ENCODE assay signal across 9 cellular contexts in genomic region chr1:36088577-36089392, GRCh38. TPM values are rescaled to one million over a fixed set of nuclear protein-coding genes. Genes with fewer than 3 reads are reported as not detected.
DNase-seq lines count a peak whose midpoint lies in the region; ATAC-seq, FAIRE-seq and TF ChIP-seq lines count a peak whose summit lies in the region.
"Had no signal": no experiment of that assay in that cellular context is flagged by ENCODE, and none has a peak within 500 bp of the region (broad histone marks: within the 10 kb centered on the region; RNA-seq: fewer than 3 reads in every experiment).

TSS of gene ADPRS (plus strand) at chr1:36088892. CDS start at chr1:36088905, 13 bp downstream.

- 0 to 1% (median 0%) methylated on average over 54 to 84 of the region's 84 CpGs for WGBS in small intestine, 3 donors

- no peak for FAIRE-seq in small intestine (lab: Jason Lieb, UNC)
- FAIRE-seq: TTC549 had no signal

- H3K27ac ChIP-seq in WERI-Rb-1 = peak within 1 kb of the TSS; percentile 69
- H3K27ac ChIP-seq in breast epithelium = peak within 1 kb of the TSS; percentile 87 to 92
- peak within 1 kb of the TSS; percentile 83 to 94 for H3K27ac ChIP-seq in small intestine (ENCODE audit: low read depth in 1 of 2, low read length in 1 of 2)

- peak; percentile 69 for ATAC-seq in GM18873 (IDR thresholded peaks at IDR 0.05; ENCODE audit: low FRiP score, unreplicated experiment)
- peak; percentile 79 for ATAC-seq in HG03135 (IDR thresholded peaks at IDR 0.05; ENCODE audit: unreplicated experiment)

- peak; percentile 94 for TF ChIP-seq CTCF in WERI-Rb-1 (IDR thresholded peaks at IDR 0.05; ENCODE audit: low read depth, low read length)
- peak; percentile 92 to 99 (median 99) for TF ChIP-seq CTCF in breast epithelium (IDR thresholded peaks at IDR 0.05)

- H3K36me3 ChIP-seq in WERI-Rb-1 (peaks cover 36% of the 10 kb centered on the region), breast epithelium (no peaks in the 10 kb centered on the region), small intestine (ENCODE audit: control insufficient read depth in 2 of 2, insufficient read depth in 2 of 2, low read length in 2 of 2) (peaks cover 7 to 8% of the 10 kb centered on the region in 2 donors)

- H3K9me3 ChIP-seq in WERI-Rb-1 (ENCODE audit: severe bottlenecking) = no peaks in the 10 kb centered on the region
- no peaks in the 10 kb centered on the region for H3K9me3 ChIP-seq in breast epithelium
- no peaks in the 10 kb centered on the region for H3K9me3 ChIP-seq in small intestine (ENCODE audit: control insufficient read depth, low read depth)

- H3K4me3 ChIP-seq in WERI-Rb-1 (ENCODE audit: low read depth, low read length) (peak within 1 kb of the TSS; percentile 69), breast epithelium (peak within 1 kb of the TSS; percentile 84 to 99 (median 96)), small intestine (ENCODE audit: low read depth in 1 of 2, low read length in 2 of 2) (peak within 1 kb of the TSS; percentile 84 to 89)

- H3K4me1 ChIP-seq in breast epithelium (peaks cover 12 to 15% of the 10 kb centered on the region in 2 donors), small intestine (ENCODE audit: control insufficient read depth in 2 of 2, insufficient read depth in 1 of 2, low read depth in 1 of 2, low read length in 1 of 2) (peaks cover 0 to 4% of the 10 kb centered on the region in 2 donors)

- H3K27me3 ChIP-seq in WERI-Rb-1 (ENCODE audit: insufficient read depth, low read depth, severe bottlenecking) (no peaks in the 10 kb centered on the region), breast epithelium (no peaks in the 10 kb centered on the region), small intestine (ENCODE audit: control insufficient read depth in 2 of 2, insufficient read depth in 2 of 2, low read length in 2 of 2) (peaks cover 0 to under 1% of the 10 kb centered on the region in 2 donors)

- intact Hi-C loops in breast epithelium (cut with DNase I; ENCODE audit: low total_unique reads) = no loop called here

- DNase-seq in AG08396 (ENCODE audit: low spot score) (peak; percentile 96), NCI-H2196 (lab: John Stamatoyannopoulos, UW; ENCODE audit: unreplicated experiment) (peak; percentile 88), WERI-Rb-1 (peak; percentile 86), breast epithelium (ENCODE audit: low spot score in 2 of 2) (peak; percentile 80 to 90), iPS-NIHi11 (ENCODE audit: low spot score) (peak; percentile 97), small intestine (peak; percentile 84)

- peak; percentile 90 for TF ChIP-seq POLR2A in breast epithelium (IDR thresholded peaks at IDR 0.05)

RNA-seq across cellular contexts. Expression of gene ADPRS, which starts in this region (rescaled TPM):
- total RNA-seq in breast epithelium = 10 to 100 TPM; 26.2 to 48.7 (median 39.7) TPM
- polyA plus RNA-seq in small intestine = 10 to 100 TPM; 24.2 to 38.4 (median 33.8) TPM

Comparison
In these comparisons a context has a peak if more than half of its experiments do, and no peak if none do; other contexts are left out.
1. Peak in every context shown above with its lines: DNase-seq, ATAC-seq, H3K4me3 ChIP-seq and H3K27ac ChIP-seq.